In the genomic region with DNA sequence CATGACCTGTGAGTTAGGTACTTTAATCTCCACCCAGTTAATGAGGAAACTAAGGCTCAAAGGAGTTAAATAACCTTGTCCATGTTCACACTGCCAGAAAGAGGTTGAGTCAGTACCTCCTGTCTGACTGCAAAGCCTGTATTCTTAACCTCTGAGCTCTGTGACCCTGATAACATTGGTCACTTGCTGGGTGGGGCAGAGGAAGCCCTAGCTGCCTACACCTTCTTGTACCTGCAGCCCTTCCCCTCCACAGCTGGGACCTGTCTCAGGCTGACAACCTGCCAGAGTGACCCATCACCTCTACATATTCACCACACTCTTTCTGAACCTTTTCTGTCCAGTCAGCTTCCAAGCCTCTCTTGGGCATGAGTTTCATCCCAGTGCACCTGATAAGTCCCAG, we compare ENCODE assay signal across 14 cellular contexts.
DNase-seq lines count a peak whose midpoint lies in the region; ATAC-seq, FAIRE-seq and TF ChIP-seq lines count a peak whose summit lies in the region.
"Had no signal": no experiment of that assay in that cellular context is flagged by ENCODE, and none has a peak within 500 bp of the region (broad histone marks: within the 10 kb centered on the region; RNA-seq: fewer than 3 reads in every experiment).

No MANE protein-coding gene starts in this region.

- no peak for TF ChIP-seq CTCF in epithelial cell of esophagus (IDR thresholded peaks at IDR 0.05; ENCODE audit: insufficient read depth, low read depth, low read length, missing control alignments)

- FAIRE-seq in urothelium cell line (lab: Jason Lieb, UNC) = peak; percentile 5

- TF ChIP-seq POLR2A in GM18505 (IDR thresholded peaks at IDR 0.05; ENCODE audit: borderline replicate concordance, extremely low read depth, insufficient read depth, insufficient read length) = no peak

- H3K4me3 ChIP-seq in epithelial cell of esophagus (ENCODE audit: low read length) = no peak overlapping the region
- H3K4me3 ChIP-seq: MG63 had no signal

- peak; percentile 84 for DNase-seq in RPMI8226
- peak; percentile 17 for DNase-seq in epithelial cell of esophagus (ENCODE audit: low read depth)
- DNase-seq in left lobe of liver (ENCODE audit: low spot score) = no peak
- DNase-seq in urothelium cell line (ENCODE audit: low spot score) = no peak
- no peak for DNase-seq in HuH-7.5 (ENCODE audit: low spot score)
- DNase-seq: ACHN, H9, IMR-90, Karpas-422, MG63, NCI-H748 treated with DMSO at 0.1 percent for 48 hours, OCI-M1 had no signal

- ATAC-seq in left lobe of liver = peak; percentile 2
- ATAC-seq in GM18505 (IDR thresholded peaks at IDR 0.05; ENCODE audit: unreplicated experiment) = no peak
- no peak for ATAC-seq in GM21576 (IDR thresholded peaks at IDR 0.05; ENCODE audit: unreplicated experiment)

Comparison
In these comparisons a context has a peak if more than half of its experiments do, and no peak if none do; other contexts are left out.
1. DNase-seq: peak in RPMI8226 (single experiment) and epithelial cell of esophagus (single experiment); none in left lobe of liver (single experiment), urothelium cell line (single experiment) and HuH-7.5 (single experiment).